Comparison of ENCODE assay signal across 8 cellular contexts in the genomic region with DNA sequence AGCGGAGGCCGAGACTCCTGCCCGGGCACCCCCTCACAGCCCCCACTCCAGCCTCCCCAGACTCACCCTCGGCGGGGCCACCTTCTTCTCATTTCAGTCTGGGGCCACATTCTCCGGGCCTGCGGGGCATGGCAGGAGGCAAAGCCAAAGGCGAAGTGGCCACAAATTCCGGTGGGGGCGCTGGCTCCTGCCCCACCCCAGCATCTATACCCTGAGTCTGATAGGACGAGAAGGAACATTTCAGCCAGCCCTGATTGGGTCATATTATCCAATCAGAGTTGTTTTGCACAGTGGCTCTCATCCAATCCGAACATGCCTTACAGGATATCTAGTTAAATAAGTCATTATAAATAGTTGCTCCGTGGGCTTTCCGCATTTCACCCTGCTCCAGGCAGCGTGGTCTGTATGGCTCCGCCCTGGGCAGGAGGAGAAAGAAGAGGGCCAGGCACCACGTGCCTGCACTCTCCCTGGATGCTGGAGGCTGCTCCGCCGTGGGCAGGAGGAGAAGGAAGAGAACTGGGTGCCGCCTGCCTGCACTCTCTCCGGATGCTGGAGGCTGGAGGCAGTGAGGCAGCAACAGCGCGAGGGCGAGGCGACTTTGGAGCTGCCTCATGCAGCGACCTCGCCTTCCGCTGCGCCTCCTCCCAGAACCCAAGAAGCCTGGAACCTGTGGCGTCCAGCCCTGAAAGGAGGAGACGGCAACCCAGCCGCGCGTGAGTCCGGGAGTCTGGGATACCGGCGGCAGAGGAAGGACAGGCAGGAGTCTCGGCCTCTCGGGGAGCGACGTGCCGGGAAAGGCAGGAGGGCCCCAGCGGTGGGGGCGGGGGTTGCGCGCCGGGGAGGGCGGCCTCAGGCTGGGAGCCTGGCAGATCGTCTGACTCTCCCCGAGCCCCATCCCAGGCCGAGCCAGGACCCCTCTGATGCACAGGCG.
A peak's percentile ranks its signal among the peaks of the same experiment; 100 is the strongest.
DNase-seq lines count a peak whose midpoint lies in the region; ATAC-seq and TF ChIP-seq lines count a peak whose summit lies in the region.

No MANE protein-coding gene starts in this region.

- TF ChIP-seq CTCF in coronary artery (IDR thresholded peaks at IDR 0.05) (no peak), adrenal gland (IDR thresholded peaks at IDR 0.05) (no peak), GM13977 (IDR thresholded peaks at IDR 0.05; ENCODE audit: extremely low read depth, insufficient read depth, missing control alignments) (no peak)

- no peaks in the 10 kb centered on the region for H3K4me1 ChIP-seq in naive thymus-derived CD4-positive, alpha-beta T cell (ENCODE audit: control insufficient read depth in 2 of 2, insufficient read depth in 2 of 2, low read length in 2 of 2)
- no peaks in the 10 kb centered on the region for H3K4me1 ChIP-seq in adrenal gland (replicated peaks in 1 of 2)

- H3K27ac Mint-ChIP-seq in naive thymus-derived CD4-positive, alpha-beta T cell = no peak overlapping the region

- intact Hi-C loops in naive thymus-derived CD4-positive, alpha-beta T cell (cut with micrococcal nuclease) = no loop called here
- intact Hi-C loops in adrenal gland (cut with DNase I) = no loop called here

- no peaks in the 10 kb centered on the region for H3K9me3 ChIP-seq in naive thymus-derived CD4-positive, alpha-beta T cell (ENCODE audit: control insufficient read depth in 2 of 3, low read length in 3 of 3)
- no peaks in the 10 kb centered on the region for H3K9me3 ChIP-seq in adrenal gland (replicated peaks in 1 of 3)

- peaks cover 0 to 14% (median 6%) of the 10 kb centered on the region in 11 donors for H3K9me3 Mint-ChIP-seq in naive thymus-derived CD4-positive, alpha-beta T cell

- peaks cover 0 to 13% (median 9%) of the 10 kb centered on the region in 7 donors for H3K4me1 Mint-ChIP-seq in naive thymus-derived CD4-positive, alpha-beta T cell

- H3K4me3 Mint-ChIP-seq in naive thymus-derived CD4-positive, alpha-beta T cell = peak overlapping the region in 6 of 10 donors; percentile 13 to 66 (median 40)

- no peak for ATAC-seq in naive thymus-derived CD4-positive, alpha-beta T cell
- ATAC-seq in HG02884 (IDR thresholded peaks at IDR 0.05; ENCODE audit: unreplicated experiment) = no peak
- ATAC-seq in activated CD4-positive, CD25-positive, alpha-beta regulatory T cell treated with anti-CD3 and anti-CD28 coated beads, Interleukin-2, amount 50 U/mL, for 24 hours = no peak

- H3K36me3 ChIP-seq in naive thymus-derived CD4-positive, alpha-beta T cell (ENCODE audit: control insufficient read depth in 2 of 3, insufficient read depth in 3 of 3, low read length in 3 of 3) = no peaks in the 10 kb centered on the region
- no peaks in the 10 kb centered on the region for H3K36me3 ChIP-seq in adrenal gland (replicated peaks in 1 of 2)

- H3K36me3 Mint-ChIP-seq in naive thymus-derived CD4-positive, alpha-beta T cell = peaks cover 0 to 3% (median 0%) of the 10 kb centered on the region in 5 donors

- H3K27me3 Mint-ChIP-seq in naive thymus-derived CD4-positive, alpha-beta T cell = peaks cover 7 to 67% (median 52%) of the 10 kb centered on the region in 5 donors

- TF ChIP-seq POLR2A in adrenal gland (IDR thresholded peaks at IDR 0.05) = no peak

- whole genome bisulfite sequencing in adrenal gland, 4 donors = 22 to 73% (median 38%) methylated on average over 19 to 52 of the region's 52 CpGs

- DNase-seq in AG08396 (ENCODE audit: low spot score) = peak; percentile 66
- peak; percentile 60 for DNase-seq in LHCN-M2 (ENCODE audit: low read depth)
- DNase-seq in coronary artery (ENCODE audit: low spot score) = no peak
- DNase-seq in naive thymus-derived CD4-positive, alpha-beta T cell = no peak
- no peak for DNase-seq in adrenal gland
- DNase-seq in GM13977 (ENCODE audit: low spot score) = no peak

- in situ Hi-C loops in GM13977 (cut with MboI; ENCODE audit: low pct_unique_long_range_greater_than_20kb, low sequenced_read_pairs, unreplicated experiment) = no loop called here

- POLR2A ChIA-PET in naive thymus-derived CD4-positive, alpha-beta T cell (lab: Charles Lee) = no interaction called here

- CTCF ChIA-PET in naive thymus-derived CD4-positive, alpha-beta T cell (lab: Charles Lee) = no interaction called here

- H3K27ac ChIP-seq in coronary artery (no peak overlapping the region), adrenal gland (no peak overlapping the region)
- H3K27ac ChIP-seq in naive thymus-derived CD4-positive, alpha-beta T cell (ENCODE audit: low read depth, low read length) = no peak overlapping the region

- H3K4me3 ChIP-seq in coronary artery (peak overlapping the region; percentile 58), adrenal gland (no peak overlapping the region)
- no peak overlapping the region for H3K4me3 ChIP-seq in naive thymus-derived CD4-positive, alpha-beta T cell (ENCODE audit: low read length)

- H3K27me3 ChIP-seq in naive thymus-derived CD4-positive, alpha-beta T cell (ENCODE audit: control insufficient read depth in 2 of 2, insufficient read depth in 2 of 2, low read length in 2 of 2) = no peaks in the 10 kb centered on the region
- H3K27me3 ChIP-seq in adrenal gland = no peaks in the 10 kb centered on the region

Comparison
In these comparisons a context has a peak if more than half of its experiments do, and no peak if none do; other contexts are left out.
1. DNase-seq: peak in AG08396 (single experiment) and LHCN-M2 (single experiment); none in coronary artery (single experiment), naive thymus-derived CD4-positive, alpha-beta T cell (0 of 9), adrenal gland (0 of 7) and GM13977 (single experiment).